In genomic region chr1:20361805-20362381, GRCh38 we compare ENCODE assay signal across 9 cellular contexts.
DNase-seq lines count a peak whose midpoint lies in the region; ATAC-seq, FAIRE-seq and TF ChIP-seq lines count a peak whose summit lies in the region.
"Had no signal": no experiment of that assay in that cellular context is flagged by ENCODE, and none has a peak within 500 bp of the region (broad histone marks: within the 10 kb centered on the region; RNA-seq: fewer than 3 reads in every experiment).

No MANE protein-coding gene starts in this region.

- no peaks in the 10 kb centered on the region for H3K9me3 Mint-ChIP-seq in activated CD4-positive, alpha-beta T cell treated with anti-CD3 and anti-CD28 coated beads, Interleukin-2, amount 10 ng/mL, durations not matched to agents 7 days and 5 days
- H3K9me3 Mint-ChIP-seq: naive B cell had no signal

- H3K4me3 Mint-ChIP-seq in activated CD4-positive, alpha-beta T cell treated with anti-CD3 and anti-CD28 coated beads, Interleukin-2, amount 10 ng/mL, durations not matched to agents 7 days and 5 days = no peak overlapping the region
- H3K4me3 Mint-ChIP-seq: naive B cell had no signal

- H3K27ac ChIP-seq in foreskin keratinocyte (no peak overlapping the region), pancreas (no peak overlapping the region)

- no peaks in the 10 kb centered on the region for H3K9me3 ChIP-seq in pancreas

- CTCF ChIA-PET in activated CD4-positive, alpha-beta T cell treated with anti-CD3 and anti-CD28 coated beads, Interleukin-2, amount 10 ng/mL, durations not matched to agents 7 days and 5 days (lab: Charles Lee) = interaction anchor here (1.0 to 2.0 kb wide), 7 partner anchors 10 to 148 kb away, joined by 3 to 8 read pairs (median 3); no protein-coding TSS in a partner anchor

- H3K4me3 ChIP-seq in pancreas = no peak overlapping the region

- H3K4me1 ChIP-seq in foreskin keratinocyte = no peaks in the 10 kb centered on the region
- peaks cover 2 to 19% (median 8%) of the 10 kb centered on the region in 3 donors for H3K4me1 ChIP-seq in pancreas

- no peaks in the 10 kb centered on the region for H3K36me3 Mint-ChIP-seq in activated CD4-positive, alpha-beta T cell treated with anti-CD3 and anti-CD28 coated beads, Interleukin-2, amount 10 ng/mL, durations not matched to agents 7 days and 5 days (ENCODE audit: low read depth)

- peaks cover 58% of the 10 kb centered on the region for H3K27me3 Mint-ChIP-seq in activated CD4-positive, alpha-beta T cell treated with anti-CD3 and anti-CD28 coated beads, Interleukin-2, amount 10 ng/mL, durations not matched to agents 7 days and 5 days

- TF ChIP-seq CTCF in LNCAP (IDR thresholded peaks at IDR 0.05) (peak; percentile 65), foreskin keratinocyte (conservative IDR thresholded peaks at IDR 0.05) (peak; percentile 94), pancreas (IDR thresholded peaks at IDR 0.05) (peak in 3 of 4 donors; percentile 12 to 43 (median 38))

- H3K27ac Mint-ChIP-seq in activated CD4-positive, alpha-beta T cell treated with anti-CD3 and anti-CD28 coated beads, Interleukin-2, amount 10 ng/mL, durations not matched to agents 7 days and 5 days = no peak overlapping the region
- H3K27ac Mint-ChIP-seq: naive B cell had no signal

- no peak for FAIRE-seq in pancreas (lab: Jason Lieb, UNC)

- peaks cover 6% of the 10 kb centered on the region for H3K4me1 Mint-ChIP-seq in activated CD4-positive, alpha-beta T cell treated with anti-CD3 and anti-CD28 coated beads, Interleukin-2, amount 10 ng/mL, durations not matched to agents 7 days and 5 days

- DNase-seq in EH (ENCODE audit: low read depth) (peak; percentile 66), foreskin keratinocyte (peak in 1 of 2 donors; percentile 37), pancreas (peak in 2 of 6 donors; percentile 44 to 72), NOMO-1 treated with DMSO at 0.1 percent for 48 hours (lab: John Stamatoyannopoulos, UW; ENCODE audit: unreplicated experiment) (no peak)
- DNase-seq in activated CD4-positive, alpha-beta T cell treated with anti-CD3 and anti-CD28 coated beads, Interleukin-2, amount 10 ng/mL, durations not matched to agents 7 days and 5 days = peak; percentile 12
- DNase-seq: naive B cell had no signal

- WGBS in pancreas, 2 donors = 26 to 28% methylated on average over 8 of the region's 8 CpGs

- POLR2A ChIA-PET in activated CD4-positive, alpha-beta T cell treated with anti-CD3 and anti-CD28 coated beads, Interleukin-2, amount 10 ng/mL, durations not matched to agents 7 days and 5 days (lab: Charles Lee) = no interaction called here

- ATAC-seq in foreskin keratinocyte = peak; percentile 50
- ATAC-seq in pancreas = no peak
- no peak for ATAC-seq in HG03108 (IDR thresholded peaks at IDR 0.05; ENCODE audit: unreplicated experiment)
- no peak for ATAC-seq in HG03342 (IDR thresholded peaks at IDR 0.05; ENCODE audit: unreplicated experiment)

- peaks cover 24% of the 10 kb centered on the region for H3K27me3 ChIP-seq in foreskin keratinocyte
- H3K27me3 ChIP-seq in pancreas = peaks cover 0 to 11% (median 4%) of the 10 kb centered on the region in 4 donors

- intact Hi-C loops in pancreas (cut with DNase I) = no loop called here

- H3K36me3 ChIP-seq in pancreas = no peaks in the 10 kb centered on the region

Comparison
In these comparisons a context has a peak if more than half of its experiments do, and no peak if none do; other contexts are left out.
1. CTCF ChIP-seq: peak in every context shown above with its lines; median percentile 94 in foreskin keratinocyte; 65 in LNCAP; 38 in pancreas.